In genomic region chr10:121442536-121442935, GRCh38 we compare ENCODE assay signal across 28 cellular contexts.
"Had no signal": no experiment of that assay in that cellular context is flagged by ENCODE, and none has a peak within 500 bp of the region (broad histone marks: within the 10 kb centered on the region; RNA-seq: fewer than 3 reads in every experiment).

No MANE protein-coding gene starts in this region.

- H3K36me3 Mint-ChIP-seq: activated naive CD8-positive, alpha-beta T cell had no signal

- DNase-seq: activated B cell treated with CpG ODN at 0.5 μM for 24 hours; activated CD4-positive, alpha-beta T cell treated with anti-CD3 and anti-CD28 coated beads for 48 hours; activated CD4-positive, alpha-beta T cell treated with anti-CD3 and anti-CD28 coated beads, Interleukin-2, amount 50 U/mL, for 1 hour; activated CD4-positive, alpha-beta T cell treated with anti-CD3 and anti-CD28 coated beads, Interleukin-2, amount 50 U/mL, for 48 hours; activated CD8-positive, alpha-beta memory T cell treated with anti-CD3 and anti-CD28 coated beads for 24 hours; activated CD8-positive, alpha-beta T cell treated with anti-CD3 and anti-CD28 coated beads for 36 hours; activated effector memory CD4-positive, alpha-beta T cell treated with Interleukin-2 at 50 U/mL for 16 hours; activated gamma-delta T cell treated with Interleukin-2 at 50 U/mL for 16 hours; activated naive CD4-positive, alpha-beta T cell treated with anti-CD3 and anti-CD28 coated beads, Interleukin-2, amount 50 U/mL, for 16 hours; activated naive CD4-positive, alpha-beta T cell treated with Interleukin-2 at 50 U/mL for 16 hours; activated T-cell treated with anti-CD3 and anti-CD28 coated beads, Interleukin-2, amount 50 U/mL, for 4 hours; amniotic stem cell; central memory CD4-positive, alpha-beta T cell; cerebellar nuclear complex; colonic mucosa; effector memory CD4-positive, alpha-beta T cell; erythroblast; foreskin fibroblast; T-helper 1 cell; T-helper 17 cell; T1000; WERI-Rb-1 had no signal

- ATAC-seq: activated CD4-positive, CD25-positive, alpha-beta regulatory T cell treated with anti-CD3 and anti-CD28 coated beads, Interleukin-2, amount 50 U/mL, for 24 hours; activated CD8-positive, alpha-beta T cell treated with anti-CD3 and anti-CD28 coated beads for 36 hours; activated T-cell treated with anti-CD3 and anti-CD28 coated beads, Interleukin-2, amount 50 U/mL, for 4 hours; activated T-helper 17 cell treated with anti-CD3 and anti-CD28 coated beads, Interleukin-2, amount 50 U/mL, for 72 hours; T-helper 17 cell had no signal

- H3K36me3 ChIP-seq: colonic mucosa, WERI-Rb-1 had no signal

- H3K27me3 Mint-ChIP-seq: activated B cell treated with CpG ODN at 0.5 μM for 24 hours; activated CD8-positive, alpha-beta T cell treated with anti-CD3 and anti-CD28 coated beads for 36 hours; activated naive CD8-positive, alpha-beta T cell; activated T-helper 17 cell treated with anti-CD3 and anti-CD28 coated beads, Interleukin-2, amount 50 U/mL, for 72 hours; T-helper 17 cell had no signal

- H3K4me1 ChIP-seq: colonic mucosa had no signal

- H3K4me1 Mint-ChIP-seq: activated B cell treated with CpG ODN at 0.5 μM for 24 hours; activated T-helper 17 cell treated with anti-CD3 and anti-CD28 coated beads, Interleukin-2, amount 50 U/mL, for 72 hours; T-helper 17 cell had no signal

- H3K27ac ChIP-seq: colonic mucosa, WERI-Rb-1 had no signal

- FAIRE-seq: astrocyte, frontal cortex had no signal

- H3K4me3 ChIP-seq: colonic mucosa had no signal

- H3K9me3 Mint-ChIP-seq: activated B cell treated with CpG ODN at 0.5 μM for 24 hours; activated CD8-positive, alpha-beta T cell treated with anti-CD3 and anti-CD28 coated beads for 36 hours; activated T-cell treated with anti-CD3 and anti-CD28 coated beads, Interleukin-2, amount 50 U/mL, for 4 hours; activated T-helper 17 cell treated with anti-CD3 and anti-CD28 coated beads, Interleukin-2, amount 50 U/mL, for 72 hours; T-helper 2 cell treated with Interferon-gamma antibody and Interleukin-4, amounts not matched to agents 5 μg/mL and 100 μg/mL, for 36 hours had no signal

- H3K4me3 Mint-ChIP-seq: activated B cell treated with CpG ODN at 0.5 μM for 24 hours; activated CD8-positive, alpha-beta T cell treated with anti-CD3 and anti-CD28 coated beads for 36 hours; activated naive CD8-positive, alpha-beta T cell; activated T-cell treated with anti-CD3 and anti-CD28 coated beads, Interleukin-2, amount 50 U/mL, for 4 hours; activated T-helper 17 cell treated with anti-CD3 and anti-CD28 coated beads, Interleukin-2, amount 50 U/mL, for 72 hours; T-helper 17 cell; T-helper 2 cell treated with Interferon-gamma antibody and Interleukin-4, amounts not matched to agents 5 μg/mL and 100 μg/mL, for 36 hours had no signal

- H3K27ac Mint-ChIP-seq: activated B cell treated with CpG ODN at 0.5 μM for 24 hours; activated CD8-positive, alpha-beta T cell treated with anti-CD3 and anti-CD28 coated beads for 36 hours; activated naive CD8-positive, alpha-beta T cell; activated T-helper 17 cell treated with anti-CD3 and anti-CD28 coated beads, Interleukin-2, amount 50 U/mL, for 72 hours; T-helper 17 cell; T-helper 2 cell treated with Interferon-gamma antibody and Interleukin-4, amounts not matched to agents 5 μg/mL and 100 μg/mL, for 36 hours had no signal

- H3K27me3 ChIP-seq: colonic mucosa had no signal

- H3K9me3 ChIP-seq: colonic mucosa had no signal
